In genomic region chr1:87100271-87100670, GRCh38 we compare ENCODE assay signal across 20 cellular contexts.
DNase-seq lines count a peak whose midpoint lies in the region; ATAC-seq, FAIRE-seq and TF ChIP-seq lines count a peak whose summit lies in the region.
"Had no signal": no experiment of that assay in that cellular context is flagged by ENCODE, and none has a peak within 500 bp of the region (broad histone marks: within the 10 kb centered on the region; RNA-seq: fewer than 3 reads in every experiment).

No MANE protein-coding gene starts in this region.

- H4K91ac ChIP-seq in H1 (replicated peaks; ENCODE audit: insufficient read length, low read length) = no peak overlapping the region

- 100% methylated on average over 1 of the region's 1 CpG; no CpG with 5 or more reads in 1 of the 2 experiments for WGBS in H1 (ENCODE audit: extremely low coverage in 1 of 2, insufficient coverage in 1 of 2, insufficient read length in 1 of 2, insufficient replicate concordance in 2 of 2, low coverage in 1 of 2, low lambda C conversion rate in 2 of 2, missing lambda C conversion rate in 1 of 2), 2 experiments

- H3F3A ChIP-seq in GM23338 (replicated peaks; ENCODE audit: low read depth) = no peaks in the 10 kb centered on the region

- H3K4ac ChIP-seq in H1 (replicated peaks; ENCODE audit: insufficient read length, low read depth, low read length) = no peak overlapping the region

- H3K9me3 ChIP-seq in H1 (ENCODE audit: insufficient read depth in 2 of 2, low read depth in 1 of 2, low read length in 1 of 2) (peaks cover 6 to 9% of the 10 kb centered on the region in 2 experiments; a peak in 2 of 4 replicates), right atrium auricular region (peaks cover 0 to 9% of the 10 kb centered on the region in 2 donors)

- H4K5ac ChIP-seq in H1 (ENCODE audit: insufficient read length, low read depth, low read length) = no peak overlapping the region

- H2BK12ac ChIP-seq in H1 (ENCODE audit: low read depth, low read length) = no peak overlapping the region

- H2BK20ac ChIP-seq in H1 (ENCODE audit: low read length) = no peak overlapping the region

- peaks cover 24% of the 10 kb centered on the region for H3K4me1 Mint-ChIP-seq in GM23338
- H3K4me1 Mint-ChIP-seq in stimulated activated naive B cell treated with anti-CD40 and anti-IgM and Interleukin-4, amounts not matched to agents 10 μg/mL and 1 μg/mL and 100 μg/mL, for 72 hours = no peaks in the 10 kb centered on the region
- peaks cover 12% of the 10 kb centered on the region for H3K4me1 Mint-ChIP-seq in MCF 10A (ENCODE audit: insufficient read depth, unreplicated experiment)
- H3K4me1 Mint-ChIP-seq: CD14-positive monocyte; CD4-positive, alpha-beta memory T cell had no signal

- H3K9ac ChIP-seq in H1 (replicated peaks in 1 of 4; ENCODE audit: extremely low read depth in 1 of 4, low read depth in 3 of 4, low read length in 3 of 4) = no peak overlapping the region
- H3K9ac ChIP-seq: BLaER1 had no signal

- H3K4me1 ChIP-seq in GM23338 (ENCODE audit: insufficient read depth) = no peaks in the 10 kb centered on the region
- H3K4me1 ChIP-seq in H1 (replicated peaks in 1 of 4; ENCODE audit: control insufficient read depth in 3 of 4, insufficient read depth in 4 of 4, low read length in 3 of 4) = peaks cover 0 to 3% (median 1%) of the 10 kb centered on the region in 4 experiments; a peak in 3 of 7 replicates
- no peaks in the 10 kb centered on the region for H3K4me1 ChIP-seq in right atrium auricular region
- H3K4me1 ChIP-seq: BLaER1 had no signal

- no TSS peak for BruUV-seq in MCF 10A (replicated peaks; lab: Mats Ljungman, UMichigan)

- H4K20me1 ChIP-seq in GM23338 (replicated peaks; ENCODE audit: insufficient read depth) (no peaks in the 10 kb centered on the region), H1 (replicated peaks in 1 of 2; ENCODE audit: control insufficient read depth in 1 of 2, insufficient read depth in 2 of 2, low read length in 2 of 2) (no peaks in the 10 kb centered on the region)
- H4K20me1 ChIP-seq: BLaER1 had no signal

- DNase-seq in GM23338 (ENCODE audit: low spot score) (peak; percentile 50), NCI-H226 (peak; percentile 40), H1 (ENCODE audit: low read depth in 1 of 2, low spot score in 2 of 2) (no peak), superior temporal gyrus (ENCODE audit: extremely low spot score) (no peak), right atrium auricular region (ENCODE audit: low spot score) (no peak), head of caudate nucleus (no peak), MCF 10A (ENCODE audit: unreplicated experiment) (no peak)
- DNase-seq in stimulated activated naive B cell treated with anti-CD40 and anti-IgM and Interleukin-4, amounts not matched to agents 10 μg/mL and 1 μg/mL and 100 μg/mL, for 72 hours = no peak
- DNase-seq: 8988T; CD4-positive, alpha-beta memory T cell; DMS153; DMS79; HFFc6 had no signal

- H3K36me3 ChIP-seq in GM23338 (ENCODE audit: insufficient read depth) = no peaks in the 10 kb centered on the region; the same call in 1 of the 2 replicates
- peaks cover 2 to 12% (median 7%) of the 10 kb centered on the region in 4 experiments; a peak in 3 of 8 replicates for H3K36me3 ChIP-seq in H1 (ENCODE audit: control insufficient read depth in 2 of 4, insufficient read depth in 4 of 4, low read length in 3 of 4)
- H3K36me3 ChIP-seq in right atrium auricular region = no peaks in the 10 kb centered on the region

- H3K27ac ChIP-seq in GM23338 (ENCODE audit: low read depth) (peak overlapping the region; percentile 78), H1 (ENCODE audit: low read depth, low read length) (no peak overlapping the region), right atrium auricular region (no peak overlapping the region)
- H3K27ac ChIP-seq: BLaER1, HL-60 had no signal

- H4K8ac ChIP-seq in H1 (ENCODE audit: extremely low read depth, insufficient read depth, low read length) = no peak overlapping the region

- POLR2A ChIA-PET in H1 (lab: Charles Lee; ENCODE audit: partially characterized antibody) (interaction anchor here (1.2 kb wide), 1 partner anchor 124 kb away, joined by 3 read pairs; no protein-coding TSS in a partner anchor), MCF 10A (lab: Yijun Ruan, JAX) (interaction anchor here (0.7 kb wide), 1 partner anchor 242 kb away, joined by 3 read pairs; no protein-coding TSS in a partner anchor)

- no peak overlapping the region for H3K4me3 ChIP-seq in GM23338
- no peak overlapping the region for H3K4me3 ChIP-seq in H1 (ENCODE audit: extremely low read depth in 1 of 4, insufficient read depth in 2 of 4, low read depth in 3 of 4, low read length in 4 of 4)
- H3K4me3 ChIP-seq in right atrium auricular region = no peak overlapping the region
- H3K4me3 ChIP-seq: BLaER1, GM12878 had no signal

- intact Hi-C loops in head of caudate nucleus (cut with DNase I) (no loop called here), MCF 10A (cut with micrococcal nuclease) (no loop called here)

- CTCF ChIA-PET in H1 (lab: Charles Lee; ENCODE audit: partially characterized antibody) = interaction anchor here (0.9 to 4.7 kb wide), 2 partner anchors 15 to 320 kb away, joined by 3 to 30 read pairs; no protein-coding TSS in a partner anchor
- CTCF ChIA-PET in MCF 10A (lab: Yijun Ruan, JAX) = interaction anchor here (1.2 to 1.3 kb wide), 2 partner anchors 14 to 16 kb away, joined by 3 read pairs; no protein-coding TSS in a partner anchor

- no peak for TF ChIP-seq CTCF in GM23338 (conservative IDR thresholded peaks at IDR 0.05; ENCODE audit: low read depth in 2 of 2)
- TF ChIP-seq CTCF in H1 (IDR thresholded peaks at IDR 0.05; ENCODE audit: control extremely low read depth in 1 of 3, insufficient read depth in 1 of 3, low read depth in 1 of 3, low read length in 3 of 3) = no peak
- TF ChIP-seq CTCF in right atrium auricular region (IDR thresholded peaks at IDR 0.05) = no peak
- no peak for TF ChIP-seq CTCF in MCF 10A (IDR thresholded peaks at IDR 0.05; ENCODE audit: unreplicated experiment)

- H3K36me3 Mint-ChIP-seq in GM23338 (ENCODE audit: low read depth) = peaks cover 33% of the 10 kb centered on the region
- H3K36me3 Mint-ChIP-seq in stimulated activated naive B cell treated with anti-CD40 and anti-IgM and Interleukin-4, amounts not matched to agents 10 μg/mL and 1 μg/mL and 100 μg/mL, for 72 hours = peaks cover 25 to 39% of the 10 kb centered on the region in 2 donors
- no peaks in the 10 kb centered on the region for H3K36me3 Mint-ChIP-seq in MCF 10A (ENCODE audit: insufficient read depth, unreplicated experiment)

- TF ChIP-seq EP300 in H1 (IDR thresholded peaks at IDR 0.05; ENCODE audit: borderline replicate concordance in 1 of 2, low read depth in 2 of 2, low read length in 2 of 2) = no peak

- H3K14ac ChIP-seq in H1 (ENCODE audit: insufficient read length) = no peak overlapping the region

- H3K9me3 Mint-ChIP-seq in GM23338 (peaks cover 19% of the 10 kb centered on the region), MCF 10A (ENCODE audit: unreplicated experiment) (no peaks in the 10 kb centered on the region)
- H3K9me3 Mint-ChIP-seq in stimulated activated naive B cell treated with anti-CD40 and anti-IgM and Interleukin-4, amounts not matched to agents 10 μg/mL and 1 μg/mL and 100 μg/mL, for 72 hours = peaks cover 2 to 8% of the 10 kb centered on the region in 2 donors
- H3K9me3 Mint-ChIP-seq: HFFc6 had no signal

- no peak overlapping the region for H3K56ac ChIP-seq in H1 (replicated peaks; ENCODE audit: insufficient read length, low read depth, low read length)

- peak; percentile 70 for ATAC-seq in GM23338
- no peak for ATAC-seq in stimulated activated naive B cell treated with anti-CD40 and anti-IgM and Interleukin-4, amounts not matched to agents 10 μg/mL and 1 μg/mL and 100 μg/mL, for 72 hours (replicated peaks)
- ATAC-seq: GM12878, HCT116, HepG2 had no signal

- no peak overlapping the region for H2BK15ac ChIP-seq in H1 (ENCODE audit: low read length)

- no peak overlapping the region; the same call in 1 of the 2 replicates for H3K4me2 ChIP-seq in GM23338
- no peak overlapping the region for H3K4me2 ChIP-seq in H1 (ENCODE audit: insufficient read depth in 1 of 2, low read depth in 2 of 2, low read length in 2 of 2)
- H3K4me2 ChIP-seq: BLaER1 had no signal

- H2AFZ ChIP-seq in GM23338 (no peak overlapping the region), H1 (ENCODE audit: low read length) (no peak overlapping the region)

- no peak for TF ChIP-seq RAD21 in H1 (IDR thresholded peaks at IDR 0.05 in 1 of 2, conservative IDR thresholded peaks at IDR 0.05 in 1 of 2; ENCODE audit: low read depth in 2 of 2, low read length in 2 of 2)

- H3K27me3 ChIP-seq in GM23338 (ENCODE audit: insufficient read depth) = no peaks in the 10 kb centered on the region
- peaks cover 0 to 1% (median 0%) of the 10 kb centered on the region in 4 experiments; a peak in 1 of 7 replicates for H3K27me3 ChIP-seq in H1 (replicated peaks in 1 of 4; ENCODE audit: control insufficient read depth in 3 of 4, extremely low read depth in 1 of 4, insufficient read depth in 3 of 4, low read length in 3 of 4)
- H3K27me3 ChIP-seq in right atrium auricular region = no peaks in the 10 kb centered on the region
- H3K27me3 ChIP-seq: BLaER1 had no signal

- no peaks in the 10 kb centered on the region for H3K79me2 ChIP-seq in GM23338 (replicated peaks; ENCODE audit: insufficient read depth)
- H3K79me2 ChIP-seq in H1 (ENCODE audit: control insufficient read depth in 1 of 2, insufficient read depth in 2 of 2, low read length in 2 of 2) = no peaks in the 10 kb centered on the region

- no peak overlapping the region for H3K4me3 Mint-ChIP-seq in GM23338
- no peak overlapping the region for H3K4me3 Mint-ChIP-seq in stimulated activated naive B cell treated with anti-CD40 and anti-IgM and Interleukin-4, amounts not matched to agents 10 μg/mL and 1 μg/mL and 100 μg/mL, for 72 hours
- H3K4me3 Mint-ChIP-seq in MCF 10A (ENCODE audit: unreplicated experiment) = no peak overlapping the region
- H3K4me3 Mint-ChIP-seq: CD14-positive monocyte; CD4-positive, alpha-beta memory T cell; HFFc6; IgD-negative memory B cell had no signal

- H3K27ac Mint-ChIP-seq in GM23338 (peak overlapping the region; percentile 78; the same call in 1 of the 2 replicates), MCF 10A (ENCODE audit: low read depth, unreplicated experiment) (no peak overlapping the region)
- peak overlapping the region; percentile 47 for H3K27ac Mint-ChIP-seq in stimulated activated naive B cell treated with anti-CD40 and anti-IgM and Interleukin-4, amounts not matched to agents 10 μg/mL and 1 μg/mL and 100 μg/mL, for 72 hours
- H3K27ac Mint-ChIP-seq: HFFc6 had no signal

- no peak overlapping the region for H2AK5ac ChIP-seq in H1 (ENCODE audit: low read depth, low read length)

- H2BK120ac ChIP-seq in H1 (replicated peaks; ENCODE audit: low read depth, low read length) = no peak overlapping the region

- H3K23ac ChIP-seq in H1 (ENCODE audit: insufficient read length) = no peak overlapping the region

- no peak overlapping the region for H3K18ac ChIP-seq in H1 (ENCODE audit: extremely low read depth, low read length)

- H2BK5ac ChIP-seq in H1 (ENCODE audit: low read depth, low read length) = peak overlapping the region; percentile 6; the same call in 1 of the 2 replicates

- FAIRE-seq in H1 (lab: Jason Lieb, UNC) = no peak
- FAIRE-seq: GM12878, HepG2 had no signal

- no peaks in the 10 kb centered on the region for H3K23me2 ChIP-seq in H1 (ENCODE audit: low read depth, low read length)

- no peak for TF ChIP-seq POLR2A in H1 (IDR thresholded peaks at IDR 0.05; ENCODE audit: control extremely low read depth in 1 of 2, low read depth in 2 of 2, low read length in 2 of 2)

- H3K79me1 ChIP-seq in H1 (ENCODE audit: low read depth, low read length) = no peaks in the 10 kb centered on the region

- H3K27me3 Mint-ChIP-seq in GM23338 (ENCODE audit: insufficient read depth, low read depth, poor library complexity) (no peaks in the 10 kb centered on the region), MCF 10A (ENCODE audit: insufficient read depth, unreplicated experiment) (no peaks in the 10 kb centered on the region)
- no peaks in the 10 kb centered on the region for H3K27me3 Mint-ChIP-seq in stimulated activated naive B cell treated with anti-CD40 and anti-IgM and Interleukin-4, amounts not matched to agents 10 μg/mL and 1 μg/mL and 100 μg/mL, for 72 hours
- H3K27me3 Mint-ChIP-seq: CD4-positive, alpha-beta memory T cell; IgD-negative memory B cell had no signal

- H3K9me2 ChIP-seq in GM23338 (ENCODE audit: insufficient read depth) = peaks cover 5% of the 10 kb centered on the region; the same call in 1 of the 2 replicates

Comparison
In these comparisons a context has a peak if more than half of its experiments do, and no peak if none do; other contexts are left out.
1. DNase-seq: peak in GM23338 (single experiment) and NCI-H226 (single experiment); none in H1 (0 of 2), stimulated activated naive B cell treated with anti-CD40 and anti-IgM and Interleukin-4, amounts not matched to agents 10 μg/mL and 1 μg/mL and 100 μg/mL, for 72 hours (single experiment), superior temporal gyrus (single experiment), right atrium auricular region (single experiment), head of caudate nucleus (0 of 42) and MCF 10A (single experiment).